In genomic region chr19:15398501-15399233, GRCh38 we compare ENCODE assay signal across 1 cellular context.
TF ChIP-seq lines count a peak whose summit lies in the region.

No MANE protein-coding gene starts in this region.

TF ChIP-seq in K562, 482 proteins besides CTCF, POLR2A, EP300 and RAD21:
- TF ChIP-seq RBM22 (IDR thresholded peaks at IDR 0.05; ENCODE audit: low read depth, low read length, poor library complexity, severe bottlenecking): peak; percentile 1
- 0 out of 2 replicates have a peak, but pooled peaks have one; percentile 27 for TF ChIP-seq ZBTB33 (CRISPR knock-in tag; IDR thresholded peaks at IDR 0.05)
- TF ChIP-seq POLR2G (IDR thresholded peaks at IDR 0.05; ENCODE audit: low read depth, low read length): peak; percentile 41; the same call in 1 of the 2 replicates
- TF ChIP-seq TAF9B (IDR thresholded peaks at IDR 0.05; ENCODE audit: partially characterized antibody): no peak
- TF ChIP-seq SMAD2 (IDR thresholded peaks at IDR 0.05; ENCODE audit: low read depth, low read length): no peak
